13 cellular contexts compared by ENCODE assay signal in the genomic region with DNA sequence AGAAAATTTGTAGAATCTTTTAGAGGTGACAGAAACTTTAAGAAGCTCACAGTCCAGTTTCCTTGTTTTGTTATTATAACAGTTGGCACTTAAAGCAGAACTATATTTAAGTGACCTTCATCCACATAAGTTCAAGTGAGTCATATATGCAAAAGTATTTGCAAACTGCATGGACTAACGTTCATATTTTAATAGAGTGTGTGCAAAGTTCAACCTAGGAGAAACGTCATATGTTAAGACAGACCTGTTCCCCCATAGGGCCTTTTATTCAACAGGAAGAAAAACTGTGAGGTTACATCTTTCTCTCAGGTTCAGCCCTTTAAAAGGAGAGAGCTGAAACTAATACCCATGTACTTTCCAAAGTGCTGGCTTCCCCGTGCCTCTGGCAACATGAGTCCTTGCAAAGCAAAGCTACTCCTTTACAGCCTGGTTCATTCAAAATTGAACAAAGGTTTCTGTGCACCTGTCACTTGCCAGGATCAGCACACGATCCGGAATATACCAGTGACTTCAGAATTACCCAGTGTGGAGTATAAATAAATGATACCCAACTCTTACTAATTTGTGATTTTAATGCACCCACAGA.
A peak's percentile ranks its signal among the peaks of the same experiment; 100 is the strongest.
DNase-seq lines count a peak whose midpoint lies in the region; ATAC-seq, FAIRE-seq and TF ChIP-seq lines count a peak whose summit lies in the region.
"Had no signal": no experiment of that assay in that cellular context is flagged by ENCODE, and none has a peak within 500 bp of the region (broad histone marks: within the 10 kb centered on the region; RNA-seq: fewer than 3 reads in every experiment).

No MANE protein-coding gene starts in this region.

- POLR2A ChIA-PET in GM12878 (lab: Charles Lee), result no interaction called here

- ATAC-seq in GM12878 (peak; percentile 44), left lung (no peak), HG03354 (IDR thresholded peaks at IDR 0.05; ENCODE audit: poor library complexity, severe bottlenecking, unreplicated experiment) (no peak)
- ATAC-seq: natural killer cell had no signal

- no peak for TF ChIP-seq EP300 in GM12878 (IDR thresholded peaks at IDR 0.05; ENCODE audit: borderline replicate concordance in 1 of 2, control insufficient read depth in 1 of 2, low read depth in 2 of 2, low read length in 2 of 2)

- CTCF ChIA-PET in GM12878 (lab: Yijun Ruan, JAX), result interaction anchor here (1.4 to 1.5 kb wide), 2 partner anchors 8 to 22 kb away, joined by 4 to 5 read pairs; no protein-coding TSS in a partner anchor

- H3K4me3 ChIP-seq in GM12878 (no peak overlapping the region), left lung (no peak overlapping the region), tibial artery (no peak overlapping the region)

- WGBS in GM12878 (ENCODE audit: insufficient coverage, insufficient replicate concordance, low lambda C conversion rate, missing lambda C conversion rate), result 1% methylated on average over 5 of the region's 5 CpGs

- DNase-seq in DMS53 treated with DMSO at 0.1 percent for 48 hours (lab: John Stamatoyannopoulos, UW; ENCODE audit: unreplicated experiment) (peak; percentile 44), LoVo (ENCODE audit: low spot score) (peak; percentile 7), GM12878 (ENCODE audit: low read depth, low spot score) (no peak), myocyte (ENCODE audit: low read depth) (peak; percentile 31), left lung (no peak), superior temporal gyrus (ENCODE audit: extremely low spot score) (no peak), tibial artery (no peak)
- DNase-seq: activated CD8-positive, alpha-beta memory T cell treated with anti-CD3 and anti-CD28 coated beads, Interleukin-2, amount 50 U/mL, for 48 hours; amniotic stem cell; erythroblast; natural killer cell; NCI-H1436 had no signal

- BruUV-seq in GM12878 (replicated peaks; lab: Mats Ljungman, UMichigan), result no TSS peak

- no peak for FAIRE-seq in GM12878 (lab: Jason Lieb, UNC)

- H3K36me3 ChIP-seq in GM12878 (ENCODE audit: control insufficient read depth in 2 of 2, insufficient read depth in 2 of 2, low read length in 1 of 2) (no peaks in the 10 kb centered on the region), left lung (no peaks in the 10 kb centered on the region), tibial artery (no peaks in the 10 kb centered on the region)

- H3K9ac ChIP-seq in GM12878 (ENCODE audit: control insufficient read depth, insufficient read depth, low read length), result no peak overlapping the region

- SMC1A ChIA-PET in GM12878 (lab: Charles Lee; ENCODE audit: uncharacterized antibody, unreplicated experiment), result interaction anchor here (0.7 to 1.7 kb wide), 12 partner anchors 9 to 272 kb away, joined by 3 to 7 read pairs (median 4); no protein-coding TSS in a partner anchor

- in situ Hi-C loops in GM12878 (cut with MboI), result no loop called here

- H4K20me1 ChIP-seq in GM12878 (ENCODE audit: control insufficient read depth, insufficient read depth), result no peaks in the 10 kb centered on the region

- H3K4me2 ChIP-seq in GM12878 (ENCODE audit: control insufficient read depth, insufficient read depth), result no peak overlapping the region

- intact Hi-C loops in GM12878 (cut with micrococcal nuclease; ENCODE audit: unreplicated experiment), result no loop called here
- intact Hi-C loops in left lung (cut with DNase I), result no loop called here
- intact Hi-C loops in tibial artery (cut with DNase I; ENCODE audit: low total_unique reads), result no loop called here

- no peak for TF ChIP-seq RAD21 in GM12878 (IDR thresholded peaks at IDR 0.05; ENCODE audit: insufficient read depth, low read depth, low read length)

- no peak overlapping the region for H3K27ac ChIP-seq in GM12878 (ENCODE audit: control insufficient read depth, insufficient read depth)
- no peak overlapping the region for H3K27ac ChIP-seq in left lung
- H3K27ac ChIP-seq in tibial artery, result no peak overlapping the region

- H3K4me1 ChIP-seq in GM12878 (ENCODE audit: control insufficient read depth, insufficient read depth, low read length) (no peaks in the 10 kb centered on the region), left lung (no peaks in the 10 kb centered on the region), tibial artery (peaks cover 0 to 29% (median 9%) of the 10 kb centered on the region in 4 donors)

- RAD21 ChIA-PET in GM12878 (lab: Charles Lee; ENCODE audit: unreplicated experiment), result interaction anchor here (0.8 to 1.1 kb wide), 2 partner anchors 33 to 79 kb away, joined by 3 to 4 read pairs; no protein-coding TSS in a partner anchor

- no peak overlapping the region for H2AFZ ChIP-seq in GM12878 (ENCODE audit: control insufficient read depth, low read depth, low read length)

- no peaks in the 10 kb centered on the region for H3K79me2 ChIP-seq in GM12878 (ENCODE audit: control insufficient read depth, insufficient read depth, low read length)

- TF ChIP-seq CTCF in GM12878 (IDR thresholded peaks at IDR 0.05 in 2 of 3, conservative IDR thresholded peaks at IDR 0.05 in 1 of 3; ENCODE audit: control insufficient read depth in 2 of 3, extremely low read depth in 1 of 3, insufficient read depth in 1 of 3, low read depth in 3 of 3, low read length in 3 of 3) (no peak), left lung (IDR thresholded peaks at IDR 0.05) (no peak), tibial artery (IDR thresholded peaks at IDR 0.05) (no peak)

- H3K9me3 ChIP-seq in GM12878 (replicated peaks; ENCODE audit: control insufficient read depth, insufficient read depth, low read length) (no peaks in the 10 kb centered on the region), left lung (no peaks in the 10 kb centered on the region), tibial artery (no peaks in the 10 kb centered on the region)

- TF ChIP-seq POLR2A in GM12878 (IDR thresholded peaks at IDR 0.05; ENCODE audit: low read depth, low read length), result no peak

- H3K27me3 ChIP-seq in GM12878 (replicated peaks in 1 of 2; ENCODE audit: control insufficient read depth in 2 of 2, insufficient read depth in 2 of 2, low read length in 1 of 2), result no peaks in the 10 kb centered on the region; a peak in 2 of 4 replicates
- H3K27me3 ChIP-seq in left lung, result no peaks in the 10 kb centered on the region
- H3K27me3 ChIP-seq in tibial artery, result no peaks in the 10 kb centered on the region

TF ChIP-seq in GM12878, 131 proteins besides CTCF, POLR2A, EP300 and RAD21:
- TF ChIP-seq TAF1 (IDR thresholded peaks at IDR 0.05; ENCODE audit: borderline replicate concordance, low read depth, low read length), result no peak
- TF ChIP-seq ATF7 (IDR thresholded peaks at IDR 0.05; ENCODE audit: low read depth), result 0 out of 2 replicates have a peak, but pooled peaks have one; percentile 46
- TF ChIP-seq, protein P1, sequence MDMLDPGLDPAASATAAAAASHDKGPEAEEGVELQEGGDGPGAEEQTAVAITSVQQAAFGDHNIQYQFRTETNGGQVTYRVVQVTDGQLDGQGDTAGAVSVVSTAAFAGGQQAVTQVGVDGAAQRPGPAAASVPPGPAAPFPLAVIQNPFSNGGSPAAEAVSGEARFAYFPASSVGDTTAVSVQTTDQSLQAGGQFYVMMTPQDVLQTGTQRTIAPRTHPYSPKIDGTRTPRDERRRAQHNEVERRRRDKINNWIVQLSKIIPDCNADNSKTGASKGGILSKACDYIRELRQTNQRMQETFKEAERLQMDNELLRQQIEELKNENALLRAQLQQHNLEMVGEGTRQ (IDR thresholded peaks at IDR 0.05; ENCODE audit: borderline replicate concordance, low read depth, low read length), result no peak
- TF ChIP-seq NR2F1 (conservative IDR thresholded peaks at IDR 0.05), result peak; percentile 77; the same call in 1 of the 2 replicates

Comparison
In these comparisons a context has a peak if more than half of its experiments do, and no peak if none do; other contexts are left out.
1. DNase-seq: peak in DMS53 treated with DMSO at 0.1 percent for 48 hours (single experiment), LoVo (single experiment) and myocyte (single experiment); none in GM12878 (single experiment), left lung (0 of 2), superior temporal gyrus (single experiment) and tibial artery (0 of 2).